Comparison of ENCODE assay signal across 1 cellular context in the genomic region with DNA sequence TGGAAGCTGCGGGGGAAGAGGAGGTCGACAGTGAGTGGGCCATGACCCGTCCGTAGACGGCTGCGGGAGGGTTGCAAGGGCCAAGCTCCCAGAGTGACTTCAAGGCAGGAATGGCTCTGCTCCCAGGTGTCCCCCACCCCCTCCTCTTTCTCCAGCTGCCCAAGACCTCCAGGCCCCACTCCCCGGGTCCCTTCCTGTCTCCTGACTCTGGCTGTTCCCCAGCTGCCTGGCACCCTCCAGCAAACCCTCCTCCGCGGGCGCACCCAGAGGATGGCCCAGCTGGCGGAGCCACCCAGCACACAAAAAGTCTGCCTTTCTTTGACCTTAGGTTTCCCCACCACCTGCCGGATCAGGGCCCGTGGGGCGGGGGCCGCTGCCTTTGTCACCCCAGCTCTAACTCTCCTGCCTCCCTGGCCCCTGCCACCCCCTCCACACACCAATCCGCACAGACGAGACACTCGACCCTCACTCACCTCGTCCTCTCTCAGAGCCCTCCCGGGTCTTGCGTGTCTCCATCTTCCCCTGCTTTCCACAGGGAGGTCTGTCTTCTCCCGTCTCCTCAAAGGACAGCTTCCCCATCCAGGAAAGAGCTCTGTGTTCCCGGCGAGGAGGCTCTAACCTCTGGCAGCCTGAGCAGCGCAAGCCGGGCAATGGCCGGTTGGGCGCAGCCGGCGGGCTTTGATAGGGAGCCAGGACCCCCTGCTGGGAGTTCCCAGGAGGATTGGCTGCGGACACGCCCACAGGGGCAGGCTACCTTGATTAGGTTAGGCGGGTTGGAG. TPM values are rescaled to one million over a fixed set of nuclear protein-coding genes. Genes with fewer than 3 reads are reported as not detected.
"Had no signal": no experiment of that assay in that cellular context is flagged by ENCODE, and none has a peak within 500 bp of the region (broad histone marks: within the 10 kb centered on the region; RNA-seq: fewer than 3 reads in every experiment).

No MANE protein-coding gene starts in this region.

RNA-seq across cellular contexts. Expression of a gene that starts 49.3 kb away (rescaled TPM):
- total RNA-seq: activated T-helper 1 cell treated with anti-CD3 and anti-CD28 coated beads, Interleukin-12 subunit alpha, Interleukin-12 subunit beta, Interleukin-2, Interleukin-4 antibody, amounts not matched to agents 30 ng/mL and 10 ng/mL and 1 ng/mL, durations not matched to agents 14 hours and 24 hours and 36 hours had no signal
